Comparison of ENCODE assay signal across 8 cellular contexts in genomic region chr7:81447351-81447952, GRCh38.
A peak's percentile ranks its signal among the peaks of the same experiment; 100 is the strongest.
DNase-seq lines count a peak whose midpoint lies in the region; ATAC-seq and TF ChIP-seq lines count a peak whose summit lies in the region.

No MANE protein-coding gene starts in this region.

- TF ChIP-seq POLR2A in stomach (IDR thresholded peaks at IDR 0.05), result no peak

- TF ChIP-seq EP300 in stomach (IDR thresholded peaks at IDR 0.05), result no peak

- no peaks in the 10 kb centered on the region for H3K36me3 ChIP-seq in cardiac muscle cell
- no peaks in the 10 kb centered on the region for H3K36me3 ChIP-seq in stomach

- intact Hi-C loops in right cardiac atrium (cut with DNase I) (no loop called here), stomach (cut with DNase I; ENCODE audit: low total_unique reads) (no loop called here)

- H3K27me3 Mint-ChIP-seq in chondrocyte (ENCODE audit: low read depth) (no peaks in the 10 kb centered on the region), nephron progenitor cell (ENCODE audit: low read depth, poor library complexity) (peaks cover 3% of the 10 kb centered on the region)
- no peaks in the 10 kb centered on the region for H3K27me3 Mint-ChIP-seq in activated CD8-positive, alpha-beta T cell treated with anti-CD3 and anti-CD28 coated beads, Interleukin-2, amount 10 ng/mL, durations not matched to agents 7 days and 5 days (ENCODE audit: low read depth)

- H3K27ac Mint-ChIP-seq in chondrocyte (ENCODE audit: unreplicated experiment) (no peak overlapping the region), nephron progenitor cell (no peak overlapping the region)
- H3K27ac Mint-ChIP-seq in activated CD8-positive, alpha-beta T cell treated with anti-CD3 and anti-CD28 coated beads, Interleukin-2, amount 10 ng/mL, durations not matched to agents 7 days and 5 days, result no peak overlapping the region

- peaks cover 15% of the 10 kb centered on the region for H3K4me1 Mint-ChIP-seq in chondrocyte (ENCODE audit: low read depth)
- H3K4me1 Mint-ChIP-seq in nephron progenitor cell, result no peaks in the 10 kb centered on the region
- H3K4me1 Mint-ChIP-seq in activated CD8-positive, alpha-beta T cell treated with anti-CD3 and anti-CD28 coated beads, Interleukin-2, amount 10 ng/mL, durations not matched to agents 7 days and 5 days (ENCODE audit: low read depth), result no peaks in the 10 kb centered on the region

- H3K4me1 ChIP-seq in cardiac muscle cell (ENCODE audit: low read depth) (no peaks in the 10 kb centered on the region), right cardiac atrium (ENCODE audit: control insufficient read depth, insufficient read depth, low read length) (no peaks in the 10 kb centered on the region), stomach (no peaks in the 10 kb centered on the region)

- H3K36me3 Mint-ChIP-seq in chondrocyte (ENCODE audit: low read depth) (peaks cover 1% of the 10 kb centered on the region), nephron progenitor cell (ENCODE audit: low read depth) (no peaks in the 10 kb centered on the region)
- H3K36me3 Mint-ChIP-seq in activated CD8-positive, alpha-beta T cell treated with anti-CD3 and anti-CD28 coated beads, Interleukin-2, amount 10 ng/mL, durations not matched to agents 7 days and 5 days (ENCODE audit: low read depth), result no peaks in the 10 kb centered on the region

- no peak for ATAC-seq in right cardiac atrium
- no peak for ATAC-seq in activated CD8-positive, alpha-beta T cell treated with anti-CD3 and anti-CD28 coated beads, Interleukin-2, amount 10 ng/mL, durations not matched to agents 7 days and 5 days

- 32% methylated on average over 4 of the region's 4 CpGs for WGBS in right cardiac atrium
- WGBS in stomach, 5 donors, result 19 to 29% (median 23%) methylated on average over 4 of the region's 4 CpGs

- POLR2A ChIA-PET in activated CD8-positive, alpha-beta T cell treated with anti-CD3 and anti-CD28 coated beads, Interleukin-2, amount 10 ng/mL, durations not matched to agents 7 days and 5 days (lab: Charles Lee), result no interaction called here

- no peaks in the 10 kb centered on the region for H3K27me3 ChIP-seq in cardiac muscle cell
- H3K27me3 ChIP-seq in right cardiac atrium (ENCODE audit: control insufficient read depth, insufficient read depth), result no peaks in the 10 kb centered on the region
- no peaks in the 10 kb centered on the region for H3K27me3 ChIP-seq in stomach

- TF ChIP-seq CTCF in cardiac muscle cell (IDR thresholded peaks at IDR 0.05; ENCODE audit: low read depth, low read length) (peak; percentile 53), chondrocyte (IDR thresholded peaks at IDR 0.05) (peak; percentile 93), nephron progenitor cell (IDR thresholded peaks at IDR 0.05) (peak; percentile 40), stomach (IDR thresholded peaks at IDR 0.05) (peak in 3 of 7 experiments; percentile 33 to 42 (median 36)), GM20000 (IDR thresholded peaks at IDR 0.05; ENCODE audit: extremely low read depth, missing control alignments) (no peak)

- CTCF ChIA-PET in activated CD8-positive, alpha-beta T cell treated with anti-CD3 and anti-CD28 coated beads, Interleukin-2, amount 10 ng/mL, durations not matched to agents 7 days and 5 days (lab: Charles Lee), result no interaction called here

- no peak overlapping the region for H3K4me3 ChIP-seq in cardiac muscle cell
- no peak overlapping the region for H3K4me3 ChIP-seq in right cardiac atrium (ENCODE audit: low read length)
- H3K4me3 ChIP-seq in stomach, result no peak overlapping the region

- peaks cover 4% of the 10 kb centered on the region for H3K9me3 Mint-ChIP-seq in chondrocyte (ENCODE audit: low read depth)
- peaks cover 10% of the 10 kb centered on the region for H3K9me3 Mint-ChIP-seq in nephron progenitor cell
- no peaks in the 10 kb centered on the region for H3K9me3 Mint-ChIP-seq in activated CD8-positive, alpha-beta T cell treated with anti-CD3 and anti-CD28 coated beads, Interleukin-2, amount 10 ng/mL, durations not matched to agents 7 days and 5 days (ENCODE audit: insufficient read depth)

- DNase-seq in cardiac muscle cell (ENCODE audit: low read depth in 1 of 2, low spot score in 1 of 2) (peak; percentile 50 to 77), right cardiac atrium (no peak), NCI-H526 (lab: John Stamatoyannopoulos, UW) (peak; percentile 53 to 83), chondrocyte (ENCODE audit: low spot score) (no peak), nephron progenitor cell (no peak), stomach (no peak), GM20000 (ENCODE audit: low spot score) (no peak)
- DNase-seq in activated CD8-positive, alpha-beta T cell treated with anti-CD3 and anti-CD28 coated beads, Interleukin-2, amount 10 ng/mL, durations not matched to agents 7 days and 5 days, result no peak

- H3K27ac ChIP-seq in cardiac muscle cell (no peak overlapping the region), right cardiac atrium (ENCODE audit: low read length) (no peak overlapping the region), stomach (no peak overlapping the region)

- H3K9me3 ChIP-seq in cardiac muscle cell (ENCODE audit: low read depth) (no peaks in the 10 kb centered on the region), right cardiac atrium (ENCODE audit: control insufficient read depth, low read length) (no peaks in the 10 kb centered on the region), stomach (no peaks in the 10 kb centered on the region)

- H3K4me3 Mint-ChIP-seq in chondrocyte (ENCODE audit: unreplicated experiment) (no peak overlapping the region), nephron progenitor cell (no peak overlapping the region)
- H3K4me3 Mint-ChIP-seq in activated CD8-positive, alpha-beta T cell treated with anti-CD3 and anti-CD28 coated beads, Interleukin-2, amount 10 ng/mL, durations not matched to agents 7 days and 5 days, result no peak overlapping the region

Comparison
In these comparisons a context has a peak if more than half of its experiments do, and no peak if none do; other contexts are left out.
1. DNase-seq: peak in cardiac muscle cell (2 of 2) and NCI-H526 (2 of 2); none in right cardiac atrium (0 of 3), chondrocyte (single experiment), nephron progenitor cell (single experiment), activated CD8-positive, alpha-beta T cell treated with anti-CD3 and anti-CD28 coated beads, Interleukin-2, amount 10 ng/mL, durations not matched to agents 7 days and 5 days (single experiment), stomach (single experiment) and GM20000 (single experiment).